In genomic region chr21:41360072-41360821, GRCh38 we compare ENCODE assay signal across 9 cellular contexts. TPM values are rescaled to one million over a fixed set of nuclear protein-coding genes. Genes with fewer than 3 reads are reported as not detected.
DNase-seq lines count a peak whose midpoint lies in the region; ATAC-seq and TF ChIP-seq lines count a peak whose summit lies in the region.
"Had no signal": no experiment of that assay in that cellular context is flagged by ENCODE, and none has a peak within 500 bp of the region (broad histone marks: within the 10 kb centered on the region; RNA-seq: fewer than 3 reads in every experiment).

No MANE protein-coding gene starts in this region.

- H3K27me3 Mint-ChIP-seq in CD14-positive monocyte (ENCODE audit: low read depth in 3 of 3) = peaks cover 0 to 2% (median 1%) of the 10 kb centered on the region in 3 donors

- peaks cover 0 to 1% (median 0%) of the 10 kb centered on the region in 7 donors for H3K9me3 Mint-ChIP-seq in CD14-positive monocyte

- peak overlapping the region in 1 of 2 donors; percentile 16 for H3K4me3 Mint-ChIP-seq in CD14-positive monocyte

- H3K36me3 Mint-ChIP-seq in CD14-positive monocyte = peaks cover 17 to 22% of the 10 kb centered on the region in 2 donors

- H3K4me1 Mint-ChIP-seq in CD14-positive monocyte = peaks cover 43% of the 10 kb centered on the region

- H3K9me3 ChIP-seq in duodenal mucosa (ENCODE audit: control insufficient read depth in 1 of 2, low read length in 2 of 2) (no peaks in the 10 kb centered on the region), muscle layer of duodenum (ENCODE audit: control insufficient read depth in 1 of 2, low read length in 2 of 2) (no peaks in the 10 kb centered on the region)
- H3K9me3 ChIP-seq: ascending aorta had no signal

- no peak for ATAC-seq in GM18909 (IDR thresholded peaks at IDR 0.05; ENCODE audit: poor library complexity, unreplicated experiment)
- ATAC-seq in GM18868 (IDR thresholded peaks at IDR 0.05; ENCODE audit: unreplicated experiment) = no peak
- no peak for ATAC-seq in GM21737 (IDR thresholded peaks at IDR 0.05; ENCODE audit: unreplicated experiment)

- H3K27ac ChIP-seq in duodenal mucosa (ENCODE audit: low read depth, low read length) (peak overlapping the region; percentile 50), muscle layer of duodenum (ENCODE audit: low read length) (peak overlapping the region; percentile 91)

- H3K4me3 ChIP-seq in duodenal mucosa (ENCODE audit: low read depth in 1 of 2, low read length in 2 of 2) = peak overlapping the region in 1 of 2 donors; percentile 31
- H3K4me3 ChIP-seq in muscle layer of duodenum (ENCODE audit: low read depth in 1 of 2, low read length in 2 of 2) = no peak overlapping the region
- H3K4me3 ChIP-seq: ascending aorta had no signal

- TF ChIP-seq CTCF in CD14-positive monocyte (IDR thresholded peaks at IDR 0.05) = no peak

- H3K4me1 ChIP-seq in duodenal mucosa (ENCODE audit: control insufficient read depth in 1 of 2, insufficient read depth in 2 of 2, low read length in 2 of 2) (peaks cover 40 to 44% of the 10 kb centered on the region in 2 donors), muscle layer of duodenum (ENCODE audit: control insufficient read depth in 1 of 2, insufficient read depth in 2 of 2, low read length in 2 of 2) (peaks cover 4 to 11% of the 10 kb centered on the region in 2 donors)
- H3K4me1 ChIP-seq: ascending aorta had no signal

- H3K27ac Mint-ChIP-seq in CD14-positive monocyte = peak overlapping the region in 6 of 7 donors; percentile 57 to 100 (median 100)

- peak overlapping the region; percentile 0 to 6 for H3K9ac ChIP-seq in duodenal mucosa (ENCODE audit: low read depth in 1 of 2, low read length in 2 of 2)

- no peaks in the 10 kb centered on the region for H3K27me3 ChIP-seq in duodenal mucosa (ENCODE audit: control insufficient read depth in 1 of 2, insufficient read depth in 2 of 2, low read length in 2 of 2)
- no peaks in the 10 kb centered on the region for H3K27me3 ChIP-seq in muscle layer of duodenum (ENCODE audit: low read depth, low read length)
- H3K27me3 ChIP-seq: ascending aorta had no signal

- intact Hi-C loops in CD14-positive monocyte (cut with micrococcal nuclease) = loop anchor here in 1 of 2 donors (5.0 kb wide), 2 partner anchors 37 to 67 kb away; partner anchors contain the start of gene MX1

- peaks cover 0 to 6% of the 10 kb centered on the region in 2 donors for H3K36me3 ChIP-seq in duodenal mucosa (ENCODE audit: control insufficient read depth in 1 of 2, insufficient read depth in 2 of 2, low read length in 2 of 2)
- H3K36me3 ChIP-seq in muscle layer of duodenum (ENCODE audit: control insufficient read depth in 1 of 2, insufficient read depth in 2 of 2, low read length in 2 of 2) = no peaks in the 10 kb centered on the region
- H3K36me3 ChIP-seq: ascending aorta had no signal

- no peak for DNase-seq in CD14-positive monocyte (ENCODE audit: low spot score)
- peak; percentile 54 for DNase-seq in NCI-H2029 treated with DMSO at 0.1 percent for 48 hours (lab: John Stamatoyannopoulos, UW)
- no peak for DNase-seq in activated T-cell treated with anti-CD3 and anti-CD28 coated beads for 4 hours

RNA-seq across cellular contexts. Expression of gene MX2, which starts 1.6 kb away (rescaled TPM):
- 10 to 100 TPM; 43.1 to 50.3 TPM for polyA plus RNA-seq in CD14-positive monocyte

RNA-seq across cellular contexts. Expression of gene FAM3B, which starts 43.6 kb away (rescaled TPM):
- under 1 TPM in 1 of 2 donors, not detected in 1; 0.15 TPM for polyA plus RNA-seq in CD14-positive monocyte
